ENCODE assay signal across 1 cellular context in the genomic region with DNA sequence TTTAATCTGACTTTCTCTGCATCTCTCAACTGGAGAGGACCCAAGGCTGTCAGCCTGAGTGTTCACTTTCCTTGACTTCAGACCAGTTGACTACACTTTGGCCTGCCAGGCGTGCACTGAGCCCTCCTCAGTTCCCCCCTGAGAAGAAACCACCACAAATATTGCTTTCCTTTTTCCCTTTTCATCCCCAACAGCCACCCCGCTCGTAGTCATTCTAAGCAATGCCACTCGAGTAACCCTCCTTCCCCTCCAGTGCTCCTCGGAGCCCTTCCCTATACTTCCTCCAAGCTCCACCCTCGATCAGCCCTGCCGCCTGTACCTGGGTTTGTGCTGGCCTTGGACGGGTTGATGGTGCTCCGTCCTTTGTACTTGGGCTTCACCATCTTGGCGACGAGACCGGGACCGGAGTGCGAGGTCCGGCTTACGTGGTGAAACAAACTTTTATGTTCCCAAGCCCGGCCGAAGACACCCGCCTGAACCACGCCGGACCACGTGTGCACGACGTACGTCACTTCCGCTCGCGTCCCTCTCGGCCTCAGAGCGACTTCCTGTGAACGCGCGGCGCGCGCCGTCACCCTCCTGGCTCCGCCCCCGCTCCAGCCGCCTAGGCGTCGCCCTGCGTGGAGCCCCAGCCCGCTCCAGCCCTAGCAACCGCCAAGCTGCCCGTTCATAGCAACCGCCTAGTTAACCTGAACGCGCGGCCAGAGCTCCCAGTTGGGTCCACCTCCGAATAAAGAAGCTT.
TF ChIP-seq lines count a peak whose summit lies in the region.

A gene (minus strand): TSS at position 498 of the 742 bp plus-strand sequence. CDS start 115 bp downstream, at position 383.

TF ChIP-seq in HepG2, 621 proteins besides CTCF, POLR2A, EP300 and RAD21 (continued from another document and continues in another):
- TF ChIP-seq ZNF143 (CRISPR knock-in tag; IDR thresholded peaks at IDR 0.05) (peak; percentile 64; the same call in 1 of the 2 replicates), ZNF550 (CRISPR knock-in tag; IDR thresholded peaks at IDR 0.05; ENCODE audit: borderline replicate concordance) (0 out of 2 replicates have a peak, but pooled peaks have one; percentile 41), ZNF205 (CRISPR knock-in tag; IDR thresholded peaks at IDR 0.05) (no peak), CREM (IDR thresholded peaks at IDR 0.05) (peak; percentile 93), CREM (CRISPR knock-in tag; IDR thresholded peaks at IDR 0.05) (peak; percentile 49; the same call in 1 of the 2 replicates), MAFF (IDR thresholded peaks at IDR 0.05; ENCODE audit: low read depth, low read length) (no peak), SMAD3 (CRISPR knock-in tag; IDR thresholded peaks at IDR 0.05) (no peak), DR1 (CRISPR knock-in tag; IDR thresholded peaks at IDR 0.05) (peak; percentile 60; the same call in 1 of the 2 replicates), SRY (CRISPR knock-in tag; IDR thresholded peaks at IDR 0.05) (peak; percentile 66; the same call in 1 of the 2 replicates), SAP130 (CRISPR knock-in tag; IDR thresholded peaks at IDR 0.05; ENCODE audit: low read depth) (peak; percentile 98), ZNF563 (CRISPR knock-in tag; IDR thresholded peaks at IDR 0.05) (peak; percentile 54; the same call in 1 of the 2 replicates), HES4 (CRISPR knock-in tag; IDR thresholded peaks at IDR 0.05; ENCODE audit: borderline replicate concordance) (0 out of 2 replicates have a peak, but pooled peaks have one; percentile 23), ZNF232 (CRISPR knock-in tag; IDR thresholded peaks at IDR 0.05; ENCODE audit: borderline replicate concordance) (0 out of 2 replicates have a peak, but pooled peaks have one; percentile 12), HIVEP1 (CRISPR knock-in tag; IDR thresholded peaks at IDR 0.05) (peak; percentile 83), ZNF607 (CRISPR knock-in tag; IDR thresholded peaks at IDR 0.05; ENCODE audit: borderline replicate concordance) (peak; percentile 83), ZBTB20 (CRISPR knock-in tag; IDR thresholded peaks at IDR 0.05; ENCODE audit: borderline replicate concordance, low read depth) (peak; percentile 67; the same call in 1 of the 2 replicates), ZFP37 (CRISPR knock-in tag; IDR thresholded peaks at IDR 0.05; ENCODE audit: borderline replicate concordance) (0 out of 2 replicates have a peak, but pooled peaks have one; percentile 25), ZNF766 (CRISPR knock-in tag; IDR thresholded peaks at IDR 0.05; ENCODE audit: borderline replicate concordance) (peak; percentile 35), FOXK1 (CRISPR knock-in tag; IDR thresholded peaks at IDR 0.05; ENCODE audit: borderline replicate concordance, low read depth) (peak; percentile 48; the same call in 1 of the 2 replicates), SMAD1 (CRISPR knock-in tag; IDR thresholded peaks at IDR 0.05; ENCODE audit: borderline replicate concordance, low read depth) (peak; percentile 90; the same call in 1 of the 2 replicates), ZNF547 (CRISPR knock-in tag; IDR thresholded peaks at IDR 0.05) (0 out of 2 replicates have a peak, but pooled peaks have one; percentile 27), KLF6 (CRISPR knock-in tag; IDR thresholded peaks at IDR 0.05) (peak; percentile 58; the same call in 1 of the 2 replicates), PCBP2 (optimal IDR thresholded peaks at IDR 0.05; ENCODE audit: low read depth, low read length, poor library complexity, severe bottlenecking) (no peak), MAFK (conservative IDR thresholded peaks at IDR 0.05 in 1 of 2, IDR thresholded peaks at IDR 0.05 in 1 of 2; ENCODE audit: low read length in 2 of 2) (no peak), ZNF746 (CRISPR knock-in tag; IDR thresholded peaks at IDR 0.05) (0 out of 2 replicates have a peak, but pooled peaks have one; percentile 47), ATF7 (IDR thresholded peaks at IDR 0.05) (no peak), ATF7 (CRISPR knock-in tag; IDR thresholded peaks at IDR 0.05) (0 out of 2 replicates have a peak, but pooled peaks have one; percentile 39), ZFX (CRISPR knock-in tag; IDR thresholded peaks at IDR 0.05; ENCODE audit: low read depth) (peak; percentile 71)
- TF ChIP-seq, protein P1, sequence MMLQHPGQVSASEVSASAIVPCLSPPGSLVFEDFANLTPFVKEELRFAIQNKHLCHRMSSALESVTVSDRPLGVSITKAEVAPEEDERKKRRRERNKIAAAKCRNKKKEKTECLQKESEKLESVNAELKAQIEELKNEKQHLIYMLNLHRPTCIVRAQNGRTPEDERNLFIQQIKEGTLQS (CRISPR knock-in tag; IDR thresholded peaks at IDR 0.05), result peak; percentile 39; the same call in 1 of the 2 replicates
- TF ChIP-seq, protein P2, sequence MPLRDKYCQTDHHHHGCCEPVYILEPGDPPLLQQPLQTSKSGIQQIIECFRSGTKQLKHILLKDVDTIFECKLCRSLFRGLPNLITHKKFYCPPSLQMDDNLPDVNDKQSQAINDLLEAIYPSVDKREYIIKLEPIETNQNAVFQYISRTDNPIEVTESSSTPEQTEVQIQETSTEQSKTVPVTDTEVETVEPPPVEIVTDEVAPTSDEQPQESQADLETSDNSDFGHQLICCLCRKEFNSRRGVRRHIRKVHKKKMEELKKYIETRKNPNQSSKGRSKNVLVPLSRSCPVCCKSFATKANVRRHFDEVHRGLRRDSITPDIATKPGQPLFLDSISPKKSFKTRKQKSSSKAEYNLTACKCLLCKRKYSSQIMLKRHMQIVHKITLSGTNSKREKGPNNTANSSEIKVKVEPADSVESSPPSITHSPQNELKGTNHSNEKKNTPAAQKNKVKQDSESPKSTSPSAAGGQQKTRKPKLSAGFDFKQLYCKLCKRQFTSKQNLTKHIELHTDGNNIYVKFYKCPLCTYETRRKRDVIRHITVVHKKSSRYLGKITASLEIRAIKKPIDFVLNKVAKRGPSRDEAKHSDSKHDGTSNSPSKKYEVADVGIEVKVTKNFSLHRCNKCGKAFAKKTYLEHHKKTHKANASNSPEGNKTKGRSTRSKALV (CRISPR knock-in tag; IDR thresholded peaks at IDR 0.05), result peak; percentile 54; the same call in 1 of the 2 replicates
- TF ChIP-seq, protein P3, sequence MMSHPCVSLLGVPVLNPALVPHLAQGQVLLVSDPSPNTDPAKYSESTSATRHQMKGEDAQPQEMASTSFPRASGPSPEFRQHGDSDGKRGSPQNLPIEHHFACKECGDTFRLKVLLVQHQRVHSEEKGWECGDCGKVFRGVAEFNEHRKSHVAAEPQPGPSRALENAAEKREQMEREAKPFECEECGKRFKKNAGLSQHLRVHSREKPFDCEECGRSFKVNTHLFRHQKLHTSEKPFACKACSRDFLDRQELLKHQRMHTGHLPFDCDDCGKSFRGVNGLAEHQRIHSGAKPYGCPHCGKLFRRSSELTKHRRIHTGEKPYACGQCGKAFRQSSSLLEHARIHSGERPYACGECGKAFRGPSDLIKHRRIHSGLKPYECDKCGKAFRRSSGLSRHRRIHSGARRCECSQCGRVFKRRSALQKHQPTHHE (CRISPR knock-in tag; IDR thresholded peaks at IDR 0.05; ENCODE audit: borderline replicate concordance), result peak; percentile 42; the same call in 1 of the 2 replicates
- TF ChIP-seq, protein P4, sequence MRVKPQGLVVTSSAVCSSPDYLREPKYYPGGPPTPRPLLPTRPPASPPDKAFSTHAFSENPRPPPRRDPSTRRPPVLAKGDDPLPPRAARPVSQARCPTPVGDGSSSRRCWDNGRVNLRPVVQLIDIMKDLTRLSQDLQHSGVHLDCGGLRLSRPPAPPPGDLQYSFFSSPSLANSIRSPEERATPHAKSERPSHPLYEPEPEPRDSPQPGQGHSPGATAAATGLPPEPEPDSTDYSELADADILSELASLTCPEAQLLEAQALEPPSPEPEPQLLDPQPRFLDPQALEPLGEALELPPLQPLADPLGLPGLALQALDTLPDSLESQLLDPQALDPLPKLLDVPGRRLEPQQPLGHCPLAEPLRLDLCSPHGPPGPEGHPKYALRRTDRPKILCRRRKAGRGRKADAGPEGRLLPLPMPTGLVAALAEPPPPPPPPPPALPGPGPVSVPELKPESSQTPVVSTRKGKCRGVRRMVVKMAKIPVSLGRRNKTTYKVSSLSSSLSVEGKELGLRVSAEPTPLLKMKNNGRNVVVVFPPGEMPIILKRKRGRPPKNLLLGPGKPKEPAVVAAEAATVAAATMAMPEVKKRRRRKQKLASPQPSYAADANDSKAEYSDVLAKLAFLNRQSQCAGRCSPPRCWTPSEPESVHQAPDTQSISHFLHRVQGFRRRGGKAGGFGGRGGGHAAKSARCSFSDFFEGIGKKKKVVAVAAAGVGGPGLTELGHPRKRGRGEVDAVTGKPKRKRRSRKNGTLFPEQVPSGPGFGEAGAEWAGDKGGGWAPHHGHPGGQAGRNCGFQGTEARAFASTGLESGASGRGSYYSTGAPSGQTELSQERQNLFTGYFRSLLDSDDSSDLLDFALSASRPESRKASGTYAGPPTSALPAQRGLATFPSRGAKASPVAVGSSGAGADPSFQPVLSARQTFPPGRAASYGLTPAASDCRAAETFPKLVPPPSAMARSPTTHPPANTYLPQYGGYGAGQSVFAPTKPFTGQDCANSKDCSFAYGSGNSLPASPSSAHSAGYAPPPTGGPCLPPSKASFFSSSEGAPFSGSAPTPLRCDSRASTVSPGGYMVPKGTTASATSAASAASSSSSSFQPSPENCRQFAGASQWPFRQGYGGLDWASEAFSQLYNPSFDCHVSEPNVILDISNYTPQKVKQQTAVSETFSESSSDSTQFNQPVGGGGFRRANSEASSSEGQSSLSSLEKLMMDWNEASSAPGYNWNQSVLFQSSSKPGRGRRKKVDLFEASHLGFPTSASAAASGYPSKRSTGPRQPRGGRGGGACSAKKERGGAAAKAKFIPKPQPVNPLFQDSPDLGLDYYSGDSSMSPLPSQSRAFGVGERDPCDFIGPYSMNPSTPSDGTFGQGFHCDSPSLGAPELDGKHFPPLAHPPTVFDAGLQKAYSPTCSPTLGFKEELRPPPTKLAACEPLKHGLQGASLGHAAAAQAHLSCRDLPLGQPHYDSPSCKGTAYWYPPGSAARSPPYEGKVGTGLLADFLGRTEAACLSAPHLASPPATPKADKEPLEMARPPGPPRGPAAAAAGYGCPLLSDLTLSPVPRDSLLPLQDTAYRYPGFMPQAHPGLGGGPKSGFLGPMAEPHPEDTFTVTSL (CRISPR knock-in tag; IDR thresholded peaks at IDR 0.05; ENCODE audit: borderline replicate concordance), result no peak
- TF ChIP-seq, protein P5, sequence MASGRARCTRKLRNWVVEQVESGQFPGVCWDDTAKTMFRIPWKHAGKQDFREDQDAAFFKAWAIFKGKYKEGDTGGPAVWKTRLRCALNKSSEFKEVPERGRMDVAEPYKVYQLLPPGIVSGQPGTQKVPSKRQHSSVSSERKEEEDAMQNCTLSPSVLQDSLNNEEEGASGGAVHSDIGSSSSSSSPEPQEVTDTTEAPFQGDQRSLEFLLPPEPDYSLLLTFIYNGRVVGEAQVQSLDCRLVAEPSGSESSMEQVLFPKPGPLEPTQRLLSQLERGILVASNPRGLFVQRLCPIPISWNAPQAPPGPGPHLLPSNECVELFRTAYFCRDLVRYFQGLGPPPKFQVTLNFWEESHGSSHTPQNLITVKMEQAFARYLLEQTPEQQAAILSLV (CRISPR knock-in tag; IDR thresholded peaks at IDR 0.05; ENCODE audit: borderline replicate concordance), result peak; percentile 66; the same call in 1 of the 2 replicates
- TF ChIP-seq, protein P6, sequence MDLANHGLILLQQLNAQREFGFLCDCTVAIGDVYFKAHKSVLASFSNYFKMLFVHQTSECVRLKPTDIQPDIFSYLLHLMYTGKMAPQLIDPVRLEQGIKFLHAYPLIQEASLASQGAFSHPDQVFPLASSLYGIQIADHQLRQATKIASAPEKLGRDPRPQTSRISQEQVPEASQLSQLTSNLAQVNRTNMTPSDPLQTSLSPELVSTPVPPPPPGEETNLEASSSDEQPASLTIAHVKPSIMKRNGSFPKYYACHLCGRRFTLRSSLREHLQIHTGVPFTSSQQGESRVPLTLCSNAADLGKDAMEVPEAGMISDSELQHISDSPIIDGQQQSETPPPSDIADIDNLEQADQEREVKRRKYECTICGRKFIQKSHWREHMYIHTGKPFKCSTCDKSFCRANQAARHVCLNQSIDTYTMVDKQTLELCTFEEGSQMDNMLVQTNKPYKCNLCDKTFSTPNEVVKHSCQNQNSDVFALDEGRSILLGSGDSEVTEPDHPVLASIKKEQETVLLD (CRISPR knock-in tag; IDR thresholded peaks at IDR 0.05; ENCODE audit: low read depth), result no peak
- TF ChIP-seq, protein P7, sequence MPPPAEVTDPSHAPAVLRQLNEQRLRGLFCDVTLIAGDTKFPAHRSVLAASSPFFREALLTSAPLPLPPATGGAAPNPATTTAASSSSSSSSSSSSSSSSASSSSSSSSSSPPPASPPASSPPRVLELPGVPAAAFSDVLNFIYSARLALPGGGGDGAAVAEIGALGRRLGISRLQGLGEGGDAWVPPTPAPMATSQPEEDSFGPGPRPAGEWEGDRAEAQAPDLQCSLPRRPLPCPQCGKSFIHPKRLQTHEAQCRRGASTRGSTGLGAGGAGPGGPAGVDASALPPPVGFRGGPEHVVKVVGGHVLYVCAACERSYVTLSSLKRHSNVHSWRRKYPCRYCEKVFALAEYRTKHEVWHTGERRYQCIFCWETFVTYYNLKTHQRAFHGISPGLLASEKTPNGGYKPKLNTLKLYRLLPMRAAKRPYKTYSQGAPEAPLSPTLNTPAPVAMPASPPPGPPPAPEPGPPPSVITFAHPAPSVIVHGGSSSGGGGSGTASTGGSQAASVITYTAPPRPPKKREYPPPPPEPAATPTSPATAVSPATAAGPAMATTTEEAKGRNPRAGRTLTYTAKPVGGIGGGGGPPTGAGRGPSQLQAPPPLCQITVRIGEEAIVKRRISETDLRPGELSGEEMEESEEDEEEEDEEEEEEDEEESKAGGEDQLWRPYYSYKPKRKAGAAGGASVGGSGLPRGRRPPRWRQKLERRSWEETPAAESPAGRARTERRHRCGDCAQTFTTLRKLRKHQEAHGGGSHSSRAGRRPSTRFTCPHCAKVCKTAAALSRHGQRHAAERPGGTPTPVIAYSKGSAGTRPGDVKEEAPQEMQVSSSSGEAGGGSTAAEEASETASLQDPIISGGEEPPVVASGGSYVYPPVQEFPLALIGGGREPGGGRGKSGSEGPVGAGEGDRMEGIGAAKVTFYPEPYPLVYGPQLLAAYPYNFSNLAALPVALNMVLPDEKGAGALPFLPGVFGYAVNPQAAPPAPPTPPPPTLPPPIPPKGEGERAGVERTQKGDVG (CRISPR knock-in tag; IDR thresholded peaks at IDR 0.05; ENCODE audit: borderline replicate concordance), result peak; percentile 84; the same call in 1 of the 2 replicates
- TF ChIP-seq, protein P8, sequence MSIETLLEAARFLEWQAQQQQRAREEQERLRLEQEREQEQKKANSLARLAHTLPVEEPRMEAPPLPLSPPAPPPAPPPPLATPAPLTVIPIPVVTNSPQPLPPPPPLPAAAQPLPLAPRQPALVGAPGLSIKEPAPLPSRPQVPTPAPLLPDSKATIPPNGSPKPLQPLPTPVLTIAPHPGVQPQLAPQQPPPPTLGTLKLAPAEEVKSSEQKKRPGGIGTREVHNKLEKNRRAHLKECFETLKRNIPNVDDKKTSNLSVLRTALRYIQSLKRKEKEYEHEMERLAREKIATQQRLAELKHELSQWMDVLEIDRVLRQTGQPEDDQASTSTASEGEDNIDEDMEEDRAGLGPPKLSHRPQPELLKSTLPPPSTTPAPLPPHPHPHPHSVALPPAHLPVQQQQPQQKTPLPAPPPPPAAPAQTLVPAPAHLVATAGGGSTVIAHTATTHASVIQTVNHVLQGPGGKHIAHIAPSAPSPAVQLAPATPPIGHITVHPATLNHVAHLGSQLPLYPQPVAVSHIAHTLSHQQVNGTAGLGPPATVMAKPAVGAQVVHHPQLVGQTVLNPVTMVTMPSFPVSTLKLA (IDR thresholded peaks at IDR 0.05), result peak; percentile 90
